Comparison of ENCODE assay signal across 9 cellular contexts in the genomic region with DNA sequence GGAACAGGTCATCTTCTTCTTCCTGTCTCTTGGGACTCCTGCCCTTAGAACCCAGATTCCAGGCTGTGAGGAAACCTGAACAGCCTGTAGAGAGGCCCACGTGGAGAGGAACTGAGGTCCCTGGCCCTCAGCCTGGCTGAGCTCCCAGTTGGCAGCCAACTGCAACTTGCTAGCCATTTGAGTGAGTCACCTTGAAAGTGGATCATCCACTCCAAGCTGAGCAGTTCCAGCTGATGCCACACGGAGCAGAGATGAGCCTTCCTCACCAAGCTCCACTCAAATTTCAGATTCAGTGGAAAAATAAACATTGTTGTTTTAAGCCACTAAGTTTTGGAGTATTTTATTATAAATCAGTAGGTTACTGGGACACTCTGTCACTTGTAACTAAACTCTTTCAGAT.
A peak's percentile ranks its signal among the peaks of the same experiment; 100 is the strongest.
DNase-seq lines count a peak whose midpoint lies in the region; ATAC-seq and TF ChIP-seq lines count a peak whose summit lies in the region.
"Had no signal": no experiment of that assay in that cellular context is flagged by ENCODE, and none has a peak within 500 bp of the region (broad histone marks: within the 10 kb centered on the region; RNA-seq: fewer than 3 reads in every experiment).

No MANE protein-coding gene starts in this region.

- H3K27ac ChIP-seq in fibroblast of lung (ENCODE audit: insufficient read depth, low read length) = no peak overlapping the region
- H3K27ac ChIP-seq: BLaER1 had no signal

- peak; percentile 54 to 63 for TF ChIP-seq CTCF in fibroblast of lung (conservative IDR thresholded peaks at IDR 0.05 in 1 of 2, IDR thresholded peaks at IDR 0.05 in 1 of 2; ENCODE audit: low read depth in 1 of 2, low read length in 2 of 2)

- H3K4me3 ChIP-seq in fibroblast of lung (replicated peaks in 1 of 4; ENCODE audit: control extremely low read depth in 1 of 4, insufficient read depth in 1 of 4, low read depth in 3 of 4, low read length in 4 of 4) = no peak overlapping the region
- H3K4me3 ChIP-seq: BLaER1 had no signal

- no peak overlapping the region for H3K4me2 ChIP-seq in fibroblast of lung (ENCODE audit: extremely low read depth, insufficient read depth, low read length)
- H3K4me2 ChIP-seq: BLaER1 had no signal

- H3K9ac ChIP-seq in fibroblast of lung (ENCODE audit: insufficient read depth, low read length) = no peak overlapping the region
- H3K9ac ChIP-seq: BLaER1 had no signal

- intact Hi-C loops in posterior vena cava (cut with DNase I) = no loop called here

- no peaks in the 10 kb centered on the region for H3K27me3 ChIP-seq in fibroblast of lung (ENCODE audit: control insufficient read depth, insufficient read depth, low read length)
- H3K27me3 ChIP-seq: BLaER1 had no signal

- no peaks in the 10 kb centered on the region for H3K79me2 ChIP-seq in fibroblast of lung (ENCODE audit: control insufficient read depth, insufficient read depth, low read length)

- no peak overlapping the region for H2AFZ ChIP-seq in fibroblast of lung (ENCODE audit: low read length)

- no peaks in the 10 kb centered on the region for H3K36me3 ChIP-seq in fibroblast of lung (ENCODE audit: control insufficient read depth, insufficient read depth, low read length)
- H3K36me3 ChIP-seq: BLaER1 had no signal

- H3K4me1 ChIP-seq in fibroblast of lung (ENCODE audit: control insufficient read depth, extremely low read depth, insufficient read depth, low read length) = no peaks in the 10 kb centered on the region
- H3K4me1 ChIP-seq: BLaER1 had no signal

- no peak for ATAC-seq in HG03097 (IDR thresholded peaks at IDR 0.05; ENCODE audit: low FRiP score, unreplicated experiment)

- DNase-seq in NCI-H2171 treated with DMSO at 0.1 percent for 48 hours (lab: John Stamatoyannopoulos, UW) = peak; percentile 34
- DNase-seq in NCI-H2171 (lab: John Stamatoyannopoulos, UW) = no peak
- peak; percentile 31 for DNase-seq in OCI-M1 (lab: John Stamatoyannopoulos, UW)
- peak; percentile 87 to 89 for DNase-seq in fibroblast of lung (ENCODE audit: low read depth in 2 of 2)
- peak; percentile 92 for DNase-seq in posterior vena cava (ENCODE audit: low spot score)
- DNase-seq in cortex of kidney (lab: John Stamatoyannopoulos, UW) = no peak
- no peak for DNase-seq in stimulated activated CD4-positive, alpha-beta T cell treated with anti-CD3 and anti-CD28 coated beads, Interleukin-4, amount 100 ng/mL, for 1 hour

- H4K20me1 ChIP-seq in fibroblast of lung (ENCODE audit: control insufficient read depth, extremely low read depth, insufficient read depth, low read length) = no peaks in the 10 kb centered on the region
- H4K20me1 ChIP-seq: BLaER1 had no signal

- no peaks in the 10 kb centered on the region for H3K9me3 ChIP-seq in fibroblast of lung (ENCODE audit: control insufficient read depth, insufficient read depth, low read depth, low read length)
- H3K9me3 ChIP-seq: BLaER1 had no signal

Comparison
In these comparisons a context has a peak if more than half of its experiments do, and no peak if none do; other contexts are left out.
1. DNase-seq: peak in NCI-H2171 treated with DMSO at 0.1 percent for 48 hours (single experiment), OCI-M1 (single experiment), fibroblast of lung (2 of 2) and posterior vena cava (single experiment); none in NCI-H2171 (single experiment), cortex of kidney (single experiment) and stimulated activated CD4-positive, alpha-beta T cell treated with anti-CD3 and anti-CD28 coated beads, Interleukin-4, amount 100 ng/mL, for 1 hour (single experiment).